Comparison of ENCODE assay signal across 12 cellular contexts in the genomic region with DNA sequence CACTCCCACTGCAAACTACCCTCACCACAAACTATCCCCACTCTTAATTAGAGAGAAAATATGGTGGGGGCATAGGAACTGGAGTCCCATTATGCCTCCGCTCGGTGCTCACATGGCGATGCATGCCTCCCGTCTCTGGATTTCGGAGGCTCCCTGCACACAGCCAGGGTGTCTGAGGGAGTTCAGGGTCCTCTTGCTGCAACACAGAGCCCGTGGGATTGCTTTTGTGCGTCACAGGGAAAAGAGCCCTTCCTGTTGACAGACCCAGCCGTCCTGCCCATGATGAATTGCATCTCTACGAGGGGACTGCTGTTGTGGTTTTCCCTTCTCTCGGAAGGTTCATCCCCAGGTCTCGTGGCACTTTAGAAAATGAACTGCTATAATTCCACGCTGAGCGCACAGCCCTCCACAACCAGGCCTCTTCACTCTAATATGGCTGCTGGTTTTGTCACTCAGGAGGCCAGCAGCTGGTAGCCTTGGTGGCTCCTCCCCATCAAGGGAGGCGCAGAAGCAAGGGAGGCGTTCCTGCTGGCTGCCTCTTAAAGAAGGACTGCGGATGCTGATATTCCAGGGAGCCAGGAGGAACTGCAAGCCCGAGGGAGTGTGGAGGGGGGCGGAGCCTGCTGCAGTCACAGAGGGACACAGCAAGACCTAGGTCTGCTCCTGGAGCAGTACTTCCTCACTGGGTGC.
DNase-seq lines count a peak whose midpoint lies in the region; FAIRE-seq and TF ChIP-seq lines count a peak whose summit lies in the region.
"Had no signal": no experiment of that assay in that cellular context is flagged by ENCODE, and none has a peak within 500 bp of the region (broad histone marks: within the 10 kb centered on the region; RNA-seq: fewer than 3 reads in every experiment).

No MANE protein-coding gene starts in this region.

- FAIRE-seq in H54 (lab: Jason Lieb, UNC), result no peak
- FAIRE-seq: D721Med had no signal

- no peak overlapping the region for H4K91ac ChIP-seq in neuronal stem cell (ENCODE audit: low read depth, low read length, poor library complexity)

- 0 out of 2 replicates have a peak, but pooled peaks have one; percentile 28 for TF ChIP-seq POLR2A in H54 (IDR thresholded peaks at IDR 0.05; ENCODE audit: low read depth, low read length)

- no peak overlapping the region for H2AK5ac ChIP-seq in neuronal stem cell (ENCODE audit: low read depth, low read length)

- H3K79me1 ChIP-seq in neuronal stem cell (ENCODE audit: low read depth, low read length), result no peaks in the 10 kb centered on the region

- no peaks in the 10 kb centered on the region for H3K9me2 ChIP-seq in MM.1S (replicated peaks; ENCODE audit: insufficient read depth, low read length)

- H3K4me3 ChIP-seq in fibroblast of mammary gland (ENCODE audit: control insufficient read depth, low read depth, low read length) (no peak overlapping the region), neuronal stem cell (ENCODE audit: low read length in 2 of 2) (no peak overlapping the region), MM.1S (ENCODE audit: low read length) (no peak overlapping the region)
- H3K4me3 ChIP-seq: lung, SK-N-MC had no signal

- H3K4me2 ChIP-seq in neuronal stem cell (ENCODE audit: insufficient read depth, low read length, poor library complexity, severe bottlenecking), result no peak overlapping the region
- H3K4me2 ChIP-seq in MM.1S (ENCODE audit: low read depth, low read length), result no peak overlapping the region

- no peak overlapping the region for H3K4ac ChIP-seq in neuronal stem cell (ENCODE audit: low read length)

- H4K20me1 ChIP-seq in MM.1S (ENCODE audit: insufficient read depth, low read length), result no peaks in the 10 kb centered on the region

- H2BK12ac ChIP-seq in neuronal stem cell (ENCODE audit: low read length), result no peak overlapping the region

- H3K14ac ChIP-seq in neuronal stem cell (ENCODE audit: low read length), result no peak overlapping the region

- no peaks in the 10 kb centered on the region for H3K36me3 ChIP-seq in neuronal stem cell (replicated peaks in 1 of 2; ENCODE audit: control insufficient read depth in 2 of 2, insufficient read depth in 2 of 2, low read length in 2 of 2)
- H3K36me3 ChIP-seq in MM.1S (replicated peaks; ENCODE audit: insufficient read depth, low read length), result no peaks in the 10 kb centered on the region

- intact Hi-C loops in head of caudate nucleus (cut with DNase I), result no loop called here

- H4K8ac ChIP-seq in neuronal stem cell (ENCODE audit: low read depth, low read length), result no peak overlapping the region

- H3K4me1 ChIP-seq in neuronal stem cell (ENCODE audit: control insufficient read depth in 2 of 2, insufficient read depth in 1 of 2, low read depth in 1 of 2, low read length in 2 of 2) (peaks cover 0 to 14% of the 10 kb centered on the region in 2 donors), MM.1S (ENCODE audit: low read length) (no peaks in the 10 kb centered on the region)

- no peak overlapping the region for H2BK15ac ChIP-seq in neuronal stem cell (ENCODE audit: low read length)

- no peak overlapping the region for H2BK120ac ChIP-seq in neuronal stem cell (ENCODE audit: low read depth, low read length)

- WGBS in neuronal stem cell (ENCODE audit: extremely low coverage in 2 of 2, insufficient read length in 2 of 2, insufficient replicate concordance in 1 of 2), 2 donors, result no CpG with 5 or more reads among the region's 18 CpGs

- H3K27me3 ChIP-seq in neuronal stem cell (ENCODE audit: control insufficient read depth in 3 of 3, insufficient read depth in 3 of 3, low read depth in 1 of 3, low read length in 3 of 3) (no peaks in the 10 kb centered on the region), MM.1S (replicated peaks; ENCODE audit: insufficient read depth, low read length) (no peaks in the 10 kb centered on the region)

- H3K18ac ChIP-seq in neuronal stem cell (ENCODE audit: low read length), result peak overlapping the region; percentile 76

- peak overlapping the region; percentile 10 for H3K23ac ChIP-seq in neuronal stem cell (ENCODE audit: low read depth, low read length, poor library complexity)

- peak; percentile 46 for DNase-seq in H54 (ENCODE audit: insufficient read length, low spot score)
- peak; percentile 74 for DNase-seq in NCI-H2196 treated with DMSO at 0.1 percent for 48 hours (lab: John Stamatoyannopoulos, UW; ENCODE audit: unreplicated experiment)
- DNase-seq in fibroblast of mammary gland (ENCODE audit: low read depth), result peak; percentile 14
- DNase-seq in neuronal stem cell (ENCODE audit: low spot score), result no peak
- DNase-seq in activated T-cell treated with anti-CD3 and anti-CD28 coated beads for 4 hours, result no peak
- DNase-seq in MM.1S, result no peak
- DNase-seq in head of caudate nucleus, result no peak
- DNase-seq: activated CD4-positive, alpha-beta T cell treated with anti-CD3 and anti-CD28 coated beads for 1 hour; NCI-H774 had no signal

- H3K9me3 ChIP-seq in neuronal stem cell (replicated peaks in 1 of 2; ENCODE audit: control insufficient read depth in 2 of 2, insufficient read depth in 1 of 2, low read depth in 1 of 2, low read length in 2 of 2), result no peaks in the 10 kb centered on the region
- H3K9me3 ChIP-seq in MM.1S (replicated peaks; ENCODE audit: insufficient read depth, low read length), result no peaks in the 10 kb centered on the region

- no peak overlapping the region for H2AFZ ChIP-seq in neuronal stem cell (ENCODE audit: low read length)
- H2AFZ ChIP-seq in MM.1S (ENCODE audit: low read length), result no peak overlapping the region

- H3F3A ChIP-seq in MM.1S (ENCODE audit: insufficient read depth, low read length), result no peaks in the 10 kb centered on the region

- H3K27ac ChIP-seq in neuronal stem cell (replicated peaks; ENCODE audit: low read length), result no peak overlapping the region
- no peak overlapping the region for H3K27ac ChIP-seq in MM.1S (ENCODE audit: low read length)
- H3K27ac ChIP-seq: SK-N-MC had no signal

- H3K9ac ChIP-seq in neuronal stem cell (ENCODE audit: low read depth, low read length, poor library complexity) (no peak overlapping the region), MM.1S (ENCODE audit: low read length) (no peak overlapping the region)

- no peak for TF ChIP-seq CTCF in fibroblast of mammary gland (conservative IDR thresholded peaks at IDR 0.05; ENCODE audit: control insufficient read depth, insufficient read depth, low read depth, low read length)
- no peak for TF ChIP-seq CTCF in MM.1S (IDR thresholded peaks at IDR 0.05; ENCODE audit: low read length)

- no peaks in the 10 kb centered on the region for H3K79me2 ChIP-seq in MM.1S (ENCODE audit: low read length)

- H2BK5ac ChIP-seq in neuronal stem cell (ENCODE audit: low read length), result no peak overlapping the region

Comparison
In these comparisons a context has a peak if more than half of its experiments do, and no peak if none do; other contexts are left out.
1. DNase-seq: peak in H54 (single experiment), NCI-H2196 treated with DMSO at 0.1 percent for 48 hours (single experiment) and fibroblast of mammary gland (single experiment); none in neuronal stem cell (single experiment), activated T-cell treated with anti-CD3 and anti-CD28 coated beads for 4 hours (single experiment), MM.1S (single experiment) and head of caudate nucleus (0 of 42).